30 cellular contexts compared by ENCODE assay signal in genomic region chr10:102159051-102159597, GRCh38. TPM values are rescaled to one million over a fixed set of nuclear protein-coding genes. Genes with fewer than 3 reads are reported as not detected.
A peak's percentile ranks its signal among the peaks of the same experiment; 100 is the strongest.
DNase-seq lines count a peak whose midpoint lies in the region; ATAC-seq and TF ChIP-seq lines count a peak whose summit lies in the region.
"Had no signal": no experiment of that assay in that cellular context is flagged by ENCODE, and none has a peak within 500 bp of the region (broad histone marks: within the 10 kb centered on the region; RNA-seq: fewer than 3 reads in every experiment).

No MANE protein-coding gene starts in this region.

- no TSS peak for BruUV-seq in IMR-90 (replicated peaks; lab: Mats Ljungman, UMichigan)

- H3K27me3 Mint-ChIP-seq in activated T-cell treated with anti-CD3 and anti-CD28 coated beads, Interleukin-2, amount 50 U/mL, for 24 hours, result no peaks in the 10 kb centered on the region
- H3K27me3 Mint-ChIP-seq in progenitor cell of endocrine pancreas, result no peaks in the 10 kb centered on the region
- H3K27me3 Mint-ChIP-seq: CD4-positive, CD25-positive, alpha-beta regulatory T cell; memory B cell; naive B cell had no signal

- H3K4me1 ChIP-seq in IMR-90 (ENCODE audit: control insufficient read depth, insufficient read depth, low read length) (no peaks in the 10 kb centered on the region; the same call in 1 of the 2 replicates), BE2C (no peaks in the 10 kb centered on the region)
- H3K4me1 ChIP-seq: SJSA1 had no signal

- H3K79me1 ChIP-seq in IMR-90 (ENCODE audit: low read depth in 1 of 2, low read length in 2 of 2), result peaks cover 19 to 35% of the 10 kb centered on the region in 2 experiments

- peaks cover 48% of the 10 kb centered on the region for H3K4me1 Mint-ChIP-seq in activated T-cell treated with anti-CD3 and anti-CD28 coated beads, Interleukin-2, amount 50 U/mL, for 24 hours (ENCODE audit: low read depth)
- H3K4me1 Mint-ChIP-seq in progenitor cell of endocrine pancreas (ENCODE audit: low read depth), result no peaks in the 10 kb centered on the region

- H2AK5ac ChIP-seq in IMR-90 (ENCODE audit: low read depth, low read length), result no peak overlapping the region

- POLR2A ChIA-PET in IMR-90 (lab: Charles Lee; ENCODE audit: unreplicated experiment), result no interaction called here

- dilution Hi-C loops in IMR-90 (cut with HindIII; ENCODE audit: low sequenced_read_pairs, unreplicated experiment), result no loop called here

- DNase-seq in activated T-cell treated with anti-CD3 and anti-CD28 coated beads, Interleukin-2, amount 50 U/mL, for 24 hours, result no peak
- no peak for DNase-seq in activated T-cell treated with anti-CD3 and anti-CD28 coated beads, Interleukin-2, amount 50 U/mL, for 48 hours
- DNase-seq in IMR-90, result peak; percentile 66
- peak; percentile 27 for DNase-seq in astrocyte of the hippocampus (ENCODE audit: low read depth, low spot score)
- DNase-seq in progenitor cell of endocrine pancreas (ENCODE audit: low spot score, unreplicated experiment), result no peak
- DNase-seq in omental fat pad (ENCODE audit: low spot score), result no peak
- no peak for DNase-seq in BE2C
- DNase-seq: ACHN; activated CD4-positive, CD25-positive, alpha-beta regulatory T cell treated with anti-CD3 and anti-CD28 coated beads, Interleukin-2, amount 50 U/mL, for 72 hours; activated gamma-delta T cell; CD4-positive, CD25-positive, alpha-beta regulatory T cell; effector CD8-positive, alpha-beta T cell; esophagus squamous epithelium; GDM1; GOT3; Karpas-422; left cardiac atrium; naive B cell; NCI-H1092 treated with DMSO at 0.1 percent for 48 hours; NCI-H2029; NCI-H345; NCI-H82; ovary; PC-9 had no signal

- no peak overlapping the region for H3K23ac ChIP-seq in IMR-90 (ENCODE audit: low read depth, low read length)

- no peak overlapping the region for H2BK20ac ChIP-seq in IMR-90 (ENCODE audit: low read depth, low read length)

- no peak for TF ChIP-seq RAD21 in IMR-90 (IDR thresholded peaks at IDR 0.05; ENCODE audit: low read length)

- H3K4me3 ChIP-seq in IMR-90 (ENCODE audit: insufficient read depth, low read depth, low read length) (no peak overlapping the region), BE2C (ENCODE audit: low read depth, low read length) (no peak overlapping the region)
- H3K4me3 ChIP-seq: ascending aorta, esophagus squamous epithelium, ovary, PC-9, right lobe of liver, SJSA1, thoracic aorta had no signal

- in situ Hi-C loops in IMR-90 (cut with MboI; ENCODE audit: low sequenced_read_pairs), result no loop called here

- no peak overlapping the region for H4K8ac ChIP-seq in IMR-90 (ENCODE audit: low read depth in 2 of 2, low read length in 2 of 2)

- no peak overlapping the region for H2BK5ac ChIP-seq in IMR-90 (ENCODE audit: low read depth, low read length, poor library complexity, severe bottlenecking)

- no peak overlapping the region for H3K4me2 ChIP-seq in IMR-90 (ENCODE audit: low read depth, low read length)
- H3K4me2 ChIP-seq: PC-9 had no signal

- H3K9me3 ChIP-seq in IMR-90 (ENCODE audit: control insufficient read depth, insufficient read depth, low read length), result no peaks in the 10 kb centered on the region
- H3K9me3 ChIP-seq in BE2C, result no peaks in the 10 kb centered on the region
- H3K9me3 ChIP-seq: ascending aorta, esophagus squamous epithelium, ovary, right lobe of liver, SJSA1, thoracic aorta had no signal

- H3K18ac ChIP-seq in IMR-90 (ENCODE audit: low read depth, low read length), result no peak overlapping the region

- H4K91ac ChIP-seq in IMR-90 (ENCODE audit: insufficient read depth, low read depth, low read length), result no peak overlapping the region

- no peak overlapping the region for H2BK15ac ChIP-seq in IMR-90 (ENCODE audit: low read depth, low read length)

- no peak for TF ChIP-seq CTCF in IMR-90 (conservative IDR thresholded peaks at IDR 0.05; ENCODE audit: low read depth, low read length)
- no peak for TF ChIP-seq CTCF in progenitor cell of endocrine pancreas (IDR thresholded peaks at IDR 0.05; ENCODE audit: unreplicated experiment)
- no peak for TF ChIP-seq CTCF in omental fat pad (IDR thresholded peaks at IDR 0.05)
- TF ChIP-seq CTCF in BE2C (IDR thresholded peaks at IDR 0.05; ENCODE audit: low read depth, low read length), result no peak

- H3K27ac ChIP-seq in IMR-90 (ENCODE audit: insufficient read depth, low read length), result no peak overlapping the region
- H3K27ac ChIP-seq: ascending aorta, esophagus squamous epithelium, ovary, PC-9, right lobe of liver, SJSA1, thoracic aorta had no signal

- no peak overlapping the region for H3K14ac ChIP-seq in IMR-90 (replicated peaks; ENCODE audit: low read depth, low read length)

- no peaks in the 10 kb centered on the region for H3K9me1 ChIP-seq in IMR-90 (ENCODE audit: insufficient read depth, low read length)

- H4K5ac ChIP-seq in IMR-90 (ENCODE audit: low read depth, low read length), result no peak overlapping the region

- no peaks in the 10 kb centered on the region for H3K27me3 ChIP-seq in IMR-90 (ENCODE audit: control insufficient read depth, insufficient read depth, low read length)
- H3K27me3 ChIP-seq in BE2C, result no peaks in the 10 kb centered on the region
- H3K27me3 ChIP-seq: ascending aorta, esophagus squamous epithelium, ovary, right lobe of liver, SJSA1 had no signal

- no peak for TF ChIP-seq POLR2A in IMR-90 (IDR thresholded peaks at IDR 0.05; ENCODE audit: low read depth, low read length)

- H3K36me3 ChIP-seq in IMR-90 (ENCODE audit: control insufficient read depth, insufficient read depth, low read length) (peaks cover 59% of the 10 kb centered on the region), BE2C (peaks cover 99% of the 10 kb centered on the region)
- H3K36me3 ChIP-seq: ovary had no signal

- 100% methylated on average over 1 of the region's 5 CpGs; no CpG with 5 or more reads in 1 of the 2 experiments for WGBS in IMR-90 (ENCODE audit: extremely low coverage in 2 of 2, insufficient read length in 1 of 2), 2 experiments

- no peaks in the 10 kb centered on the region for H3K9me3 Mint-ChIP-seq in activated T-cell treated with anti-CD3 and anti-CD28 coated beads, Interleukin-2, amount 50 U/mL, for 24 hours
- H3K9me3 Mint-ChIP-seq in progenitor cell of endocrine pancreas (ENCODE audit: low read depth), result no peaks in the 10 kb centered on the region
- H3K9me3 Mint-ChIP-seq: CD4-positive, CD25-positive, alpha-beta regulatory T cell; memory B cell; naive B cell had no signal

- no peak overlapping the region for H2BK120ac ChIP-seq in IMR-90 (ENCODE audit: low read depth, low read length)

- H4K20me1 ChIP-seq in IMR-90 (ENCODE audit: insufficient read depth, low read length), result peaks cover 30% of the 10 kb centered on the region

- peaks cover 100% of the 10 kb centered on the region for H3K36me3 Mint-ChIP-seq in activated T-cell treated with anti-CD3 and anti-CD28 coated beads, Interleukin-2, amount 50 U/mL, for 24 hours (ENCODE audit: low read depth)
- peaks cover 20% of the 10 kb centered on the region for H3K36me3 Mint-ChIP-seq in progenitor cell of endocrine pancreas (ENCODE audit: insufficient read depth)

- ATAC-seq in IMR-90 (ENCODE audit: low read depth) (peak; percentile 88), GM19452 (IDR thresholded peaks at IDR 0.05; ENCODE audit: unreplicated experiment) (no peak), omental fat pad (ENCODE audit: low FRiP score) (no peak)
- ATAC-seq: left cardiac atrium, right lobe of liver had no signal

- no peak overlapping the region for H3K4ac ChIP-seq in IMR-90 (ENCODE audit: low read depth, low read length)

- H3K27ac Mint-ChIP-seq in activated T-cell treated with anti-CD3 and anti-CD28 coated beads, Interleukin-2, amount 50 U/mL, for 24 hours, result peak overlapping the region; percentile 79
- peak overlapping the region; percentile 56 for H3K27ac Mint-ChIP-seq in progenitor cell of endocrine pancreas
- H3K27ac Mint-ChIP-seq: memory B cell had no signal

- H3K4me3 Mint-ChIP-seq in activated T-cell treated with anti-CD3 and anti-CD28 coated beads, Interleukin-2, amount 50 U/mL, for 24 hours, result no peak overlapping the region
- no peak overlapping the region for H3K4me3 Mint-ChIP-seq in progenitor cell of endocrine pancreas (ENCODE audit: low read depth)
- H3K4me3 Mint-ChIP-seq: memory B cell, naive B cell had no signal

- H2AK9ac ChIP-seq in IMR-90 (replicated peaks; ENCODE audit: low read depth, low read length, poor library complexity), result no peak overlapping the region

- H2AFZ ChIP-seq in IMR-90 (replicated peaks; ENCODE audit: low read length, poor library complexity), result no peak overlapping the region
- H2AFZ ChIP-seq: PC-9 had no signal

- CTCF ChIA-PET in IMR-90 (lab: Yijun Ruan, JAX), result interaction anchor here (1.0 to 1.8 kb wide), 2 partner anchors 10 to 27 kb away, joined by 3 to 8 read pairs; no protein-coding TSS in a partner anchor

- no peak overlapping the region for H3K56ac ChIP-seq in IMR-90 (ENCODE audit: extremely low read depth, insufficient read depth, low read length)

- intact Hi-C loops in IMR-90 (cut with micrococcal nuclease), result no loop called here

- no peak overlapping the region for H3K9ac ChIP-seq in IMR-90 (ENCODE audit: low read depth, low read length)

TF ChIP-seq in IMR-90, 13 proteins besides CTCF, POLR2A, EP300 and RAD21 (continues in another document):
- TF ChIP-seq MAZ (IDR thresholded peaks at IDR 0.05; ENCODE audit: borderline replicate concordance, low read depth, low read length) (no peak), NFE2L2 (IDR thresholded peaks at IDR 0.05; ENCODE audit: low read depth, low read length) (no peak), RFX5 (IDR thresholded peaks at IDR 0.05; ENCODE audit: low read depth, low read length) (no peak)

RNA-seq across cellular contexts. Expression of gene NOLC1, which starts 6.9 kb away (rescaled TPM):
- total RNA-seq in IMR-90 (2012; rRNA removed), result 43.2 and 60.5 TPM in 2 replicates
- polyA plus RNA-seq in IMR-90 (2012; rRNA removed), result 53.5 and 55.3 TPM in 2 replicates
- polyA plus RNA-seq in IMR-90 (2012; cell fraction: cytosol; rRNA removed), result 17.2 and 29.5 TPM in 2 replicates
- 25.5 and 102 TPM in 2 replicates for polyA plus RNA-seq in IMR-90 (2012; cell fraction: nucleus; rRNA removed; ENCODE audit: low replicate concordance)
- total RNA-seq in progenitor cell of endocrine pancreas, result 64.7 and 68.9 TPM in 2 replicates
- 100 to 1,000 TPM in 2 of 4 donors, 10 to 100 TPM in 2; 35.3 to 229 (median 81.7) TPM for total RNA-seq in omental fat pad
- polyA plus RNA-seq in BE2C (2012; ENCODE audit: insufficient read depth, insufficient read length, low read depth), result 250 TPM

RNA-seq across cellular contexts. Expression of gene PPRC1, which starts 26.3 kb away (rescaled TPM):
- 11.4 and 11.8 TPM in 2 replicates for total RNA-seq in IMR-90 (2012; rRNA removed)
- 38.7 and 40.7 TPM in 2 replicates for polyA plus RNA-seq in IMR-90 (2012; rRNA removed)
- polyA plus RNA-seq in IMR-90 (2012; cell fraction: cytosol; rRNA removed), result 20.9 and 23.5 TPM in 2 replicates
- 117 and 123 TPM in 2 replicates for polyA plus RNA-seq in IMR-90 (2012; cell fraction: nucleus; rRNA removed; ENCODE audit: low replicate concordance)
- 40.1 and 41.9 TPM in 2 replicates for total RNA-seq in progenitor cell of endocrine pancreas
- 100 to 1,000 TPM in 1 of 4 donors, 10 to 100 TPM in 3; 15.4 to 105 (median 31.9) TPM for total RNA-seq in omental fat pad
- polyA plus RNA-seq in BE2C (2012; ENCODE audit: insufficient read depth, insufficient read length, low read depth), result 132 TPM

RNA-seq across cellular contexts. Expression of gene LDB1, which starts 39.0 kb away (rescaled TPM):
- total RNA-seq in IMR-90 (2012; rRNA removed) (45.3 and 47.9 TPM in 2 replicates), progenitor cell of endocrine pancreas (99.5 and 107 TPM in 2 replicates), omental fat pad (10 to 100 TPM; 20.1 to 33.2 (median 30.9) TPM)
- 92.4 and 100 TPM in 2 replicates for polyA plus RNA-seq in IMR-90 (2012; rRNA removed)
- polyA plus RNA-seq in IMR-90 (2012; cell fraction: cytosol; rRNA removed), result 40.2 and 67.9 TPM in 2 replicates
- polyA plus RNA-seq in IMR-90 (2012; cell fraction: nucleus; rRNA removed; ENCODE audit: low replicate concordance), result 464 and 468 TPM in 2 replicates
- 259 TPM for polyA plus RNA-seq in BE2C (2012; ENCODE audit: insufficient read depth, insufficient read length, low read depth)

Comparison
In these comparisons a context has a peak if more than half of its experiments do, and no peak if none do; other contexts are left out.
1. DNase-seq: peak in IMR-90 (single experiment) and astrocyte of the hippocampus (single experiment); none in activated T-cell treated with anti-CD3 and anti-CD28 coated beads, Interleukin-2, amount 50 U/mL, for 24 hours (single experiment), activated T-cell treated with anti-CD3 and anti-CD28 coated beads, Interleukin-2, amount 50 U/mL, for 48 hours (0 of 2), progenitor cell of endocrine pancreas (single experiment), omental fat pad (single experiment) and BE2C (single experiment).